8 cellular contexts compared by ENCODE assay signal in the genomic region with DNA sequence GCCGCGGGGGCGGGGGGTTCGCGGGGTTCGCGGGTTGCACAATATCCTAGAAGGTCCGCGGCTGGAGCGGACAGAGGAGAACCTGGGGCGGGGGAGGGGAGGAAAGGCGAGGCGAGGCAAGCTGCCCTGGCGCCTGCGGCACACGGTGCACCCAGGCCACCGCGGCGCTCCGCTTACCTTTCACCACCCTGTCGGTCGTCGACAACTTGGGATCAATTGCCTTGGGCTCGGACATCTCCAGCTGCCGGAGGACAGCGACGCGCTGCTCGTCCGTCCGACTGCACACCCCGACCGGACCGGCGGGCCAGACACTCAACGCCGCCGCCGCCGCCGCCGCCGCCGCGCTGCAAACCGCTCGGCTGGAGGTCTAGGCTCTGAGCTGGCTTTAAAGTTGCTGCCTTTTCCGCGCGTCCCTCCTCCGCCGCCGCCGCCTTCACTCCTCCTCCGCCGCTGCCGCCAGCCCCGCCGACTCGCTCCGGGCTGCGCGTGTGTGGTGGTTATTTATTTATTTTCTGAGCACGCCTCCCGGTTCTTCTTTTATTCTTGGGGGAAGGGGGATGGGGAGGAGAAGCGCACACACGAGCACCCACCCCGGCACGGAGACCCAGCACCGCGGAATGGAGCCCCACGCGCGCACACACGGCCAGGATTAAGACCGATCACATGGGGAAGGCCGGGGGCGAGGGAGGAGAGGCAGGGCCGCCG. TPM values are rescaled to one million over a fixed set of nuclear protein-coding genes. Genes with fewer than 3 reads are reported as not detected.
A peak's percentile ranks its signal among the peaks of the same experiment; 100 is the strongest.
DNase-seq lines count a peak whose midpoint lies in the region; ATAC-seq lines count a peak whose summit lies in the region.

No MANE protein-coding gene starts in this region.

- under 1% methylated on average over 80 of the region's 80 CpGs for WGBS in right cardiac atrium

- DNase-seq in COLO829 (ENCODE audit: low spot score) (peak; percentile 36), HT-29 (ENCODE audit: low spot score) (peak; percentile 67), SK-N-MC (ENCODE audit: low read depth, low spot score) (no peak), right cardiac atrium (peak; percentile 64 to 86 (median 85)), cortex of kidney (lab: John Stamatoyannopoulos, UW) (no peak)

- H3K9ac ChIP-seq in SK-N-MC (ENCODE audit: insufficient read length) (peak overlapping the region; percentile 73), rectal smooth muscle tissue (ENCODE audit: low read length) (peak overlapping the region; percentile 86)

- H3K4me1 ChIP-seq in right cardiac atrium (ENCODE audit: control insufficient read depth, insufficient read depth, low read length) (peaks cover 3% of the 10 kb centered on the region), rectal smooth muscle tissue (ENCODE audit: control insufficient read depth, insufficient read depth, low read length) (peaks cover 5% of the 10 kb centered on the region)

- H3K36me3 ChIP-seq in SK-N-MC (ENCODE audit: insufficient read depth, low read length) (no peaks in the 10 kb centered on the region), rectal smooth muscle tissue (ENCODE audit: control insufficient read depth, insufficient read depth, low read length) (no peaks in the 10 kb centered on the region)

- peak overlapping the region; percentile 99 for H3K4me3 ChIP-seq in SK-N-MC
- H3K4me3 ChIP-seq in right cardiac atrium (ENCODE audit: low read length): peak overlapping the region; percentile 100
- peak overlapping the region; percentile 92 for H3K4me3 ChIP-seq in rectal smooth muscle tissue (ENCODE audit: low read length)

- H3K27me3 ChIP-seq in right cardiac atrium (ENCODE audit: control insufficient read depth, insufficient read depth) (no peaks in the 10 kb centered on the region), rectal smooth muscle tissue (ENCODE audit: control insufficient read depth, insufficient read depth, low read length) (no peaks in the 10 kb centered on the region)

- ATAC-seq in GM21360 (IDR thresholded peaks at IDR 0.05; ENCODE audit: unreplicated experiment) (peak; percentile 6), right cardiac atrium (peak; percentile 18 to 52)

- H3K27ac ChIP-seq in SK-N-MC (peak overlapping the region; percentile 52; the same call in 1 of the 2 replicates), angular gyrus (ENCODE audit: low read depth, low read length) (peak overlapping the region; percentile 91), right cardiac atrium (ENCODE audit: low read length) (peak overlapping the region; percentile 85), rectal smooth muscle tissue (ENCODE audit: low read depth, low read length) (peak overlapping the region; percentile 97)

- H3K9me3 ChIP-seq in SK-N-MC (ENCODE audit: low read depth, low read length) (no peaks in the 10 kb centered on the region), right cardiac atrium (ENCODE audit: control insufficient read depth, low read length) (no peaks in the 10 kb centered on the region)

- intact Hi-C loops in right cardiac atrium (cut with DNase I): loop anchor here (5.0 to 10.0 kb wide), 4 partner anchors 62 to 172 kb away; no protein-coding TSS in a partner anchor

RNA-seq across cellular contexts. Expression of a gene that starts 0.6 kb away (rescaled TPM):
- 20.3 and 20.6 TPM in 2 replicates for total RNA-seq in HT-29 (2014; rRNA removed; shearing (Covaris generic))
- total RNA-seq in right cardiac atrium: 10 to 100 TPM; 16.9 to 27.2 (median 20.1) TPM
- polyA plus RNA-seq in right cardiac atrium: 8.3 TPM

Comparison
In these comparisons a context has a peak if more than half of its experiments do, and no peak if none do; other contexts are left out.
1. DNase-seq: peak in COLO829 (single experiment), HT-29 (single experiment) and right cardiac atrium (3 of 3); none in SK-N-MC (single experiment) and cortex of kidney (single experiment).
2. Peak in every context shown above with its lines, with median percentiles within 50 percentile points of each other: H3K27ac ChIP-seq and H3K4me3 ChIP-seq.